In the genomic region with DNA sequence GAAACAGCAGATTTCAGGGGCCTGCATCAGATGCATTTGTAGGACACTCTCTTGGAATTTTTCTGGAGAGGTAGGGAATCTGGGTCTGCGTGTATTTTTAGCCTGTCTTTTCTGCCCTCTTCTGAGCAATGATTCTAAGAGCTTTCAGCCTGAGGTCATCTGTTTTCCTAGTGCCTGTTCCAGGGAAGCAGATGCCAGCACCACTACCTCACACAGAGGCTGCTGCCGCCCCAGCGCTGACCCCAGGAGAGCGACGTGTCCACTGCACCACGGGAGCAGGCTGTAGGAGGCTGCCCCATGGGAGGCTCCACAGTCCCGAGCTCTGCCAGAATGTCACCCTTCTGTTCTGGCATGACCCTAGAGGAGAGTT, we compare ENCODE assay signal across 11 cellular contexts.
DNase-seq lines count a peak whose midpoint lies in the region; ATAC-seq and TF ChIP-seq lines count a peak whose summit lies in the region.
"Had no signal": no experiment of that assay in that cellular context is flagged by ENCODE, and none has a peak within 500 bp of the region (broad histone marks: within the 10 kb centered on the region; RNA-seq: fewer than 3 reads in every experiment).

No MANE protein-coding gene starts in this region.

- intact Hi-C loops in left lung (cut with DNase I), result no loop called here
- intact Hi-C loops in activated CD4-positive, alpha-beta T cell treated with anti-CD3 and anti-CD28 coated beads for 36 hours (cut with DNase I, micrococcal nuclease), result no loop called here
- intact Hi-C loops in activated CD4-positive, alpha-beta memory T cell treated with anti-CD3 and anti-CD28 coated beads for 36 hours (cut with micrococcal nuclease), result no loop called here

- peak; percentile 50 for ATAC-seq in left lung
- no peak for ATAC-seq in activated CD4-positive, alpha-beta T cell treated with anti-CD3 and anti-CD28 coated beads for 36 hours
- no peak for ATAC-seq in HG03025 (IDR thresholded peaks at IDR 0.05; ENCODE audit: low FRiP score, unreplicated experiment)
- ATAC-seq: foreskin keratinocyte, T-helper 17 cell had no signal

- no peaks in the 10 kb centered on the region for H3K27me3 ChIP-seq in left lung

- no peak overlapping the region for H3K27ac Mint-ChIP-seq in chondrocyte (ENCODE audit: unreplicated experiment)
- H3K27ac Mint-ChIP-seq in activated CD4-positive, alpha-beta T cell treated with anti-CD3 and anti-CD28 coated beads for 36 hours, result no peak overlapping the region
- H3K27ac Mint-ChIP-seq in activated CD4-positive, alpha-beta memory T cell treated with anti-CD3 and anti-CD28 coated beads for 36 hours, result no peak overlapping the region
- H3K27ac Mint-ChIP-seq: T-helper 17 cell had no signal

- no peaks in the 10 kb centered on the region for H3K36me3 ChIP-seq in left lung

- TF ChIP-seq CTCF in chondrocyte (IDR thresholded peaks at IDR 0.05), result peak; percentile 10
- no peak for TF ChIP-seq CTCF in left lung (IDR thresholded peaks at IDR 0.05)

- POLR2A ChIA-PET in activated CD4-positive, alpha-beta T cell treated with anti-CD3 and anti-CD28 coated beads for 36 hours (lab: Charles Lee), result no interaction called here
- POLR2A ChIA-PET in activated CD4-positive, alpha-beta memory T cell treated with anti-CD3 and anti-CD28 coated beads for 36 hours (lab: Charles Lee), result no interaction called here

- H3K4me1 Mint-ChIP-seq in chondrocyte (ENCODE audit: low read depth), result peaks cover 3% of the 10 kb centered on the region
- no peaks in the 10 kb centered on the region for H3K4me1 Mint-ChIP-seq in activated CD4-positive, alpha-beta T cell treated with anti-CD3 and anti-CD28 coated beads for 36 hours
- H3K4me1 Mint-ChIP-seq in activated CD4-positive, alpha-beta memory T cell treated with anti-CD3 and anti-CD28 coated beads for 36 hours (ENCODE audit: low read depth), result no peaks in the 10 kb centered on the region
- H3K4me1 Mint-ChIP-seq: T-helper 17 cell had no signal

- DNase-seq in HS-5 (ENCODE audit: low read depth) (peak; percentile 71), chondrocyte (ENCODE audit: low spot score) (no peak), left lung (no peak), ureter (ENCODE audit: low spot score) (peak; percentile 55)
- DNase-seq in activated CD4-positive, alpha-beta T cell treated with anti-CD3 and anti-CD28 coated beads for 36 hours, result no peak
- no peak for DNase-seq in activated CD4-positive, alpha-beta memory T cell treated with anti-CD3 and anti-CD28 coated beads for 36 hours
- DNase-seq: activated effector memory CD4-positive, alpha-beta T cell treated with Interleukin-2 at 50 U/mL for 16 hours; T-helper 17 cell had no signal

- CTCF ChIA-PET in activated CD4-positive, alpha-beta T cell treated with anti-CD3 and anti-CD28 coated beads for 36 hours (lab: Charles Lee), result no interaction called here
- CTCF ChIA-PET in activated CD4-positive, alpha-beta memory T cell treated with anti-CD3 and anti-CD28 coated beads for 36 hours (lab: Charles Lee), result no interaction called here

- H3K27ac ChIP-seq in left lung, result no peak overlapping the region
- H3K27ac ChIP-seq: foreskin keratinocyte had no signal

- H3K9me3 ChIP-seq in left lung, result no peaks in the 10 kb centered on the region

- no peaks in the 10 kb centered on the region for H3K4me1 ChIP-seq in left lung
- H3K4me1 ChIP-seq: foreskin keratinocyte had no signal

- no peak overlapping the region for H3K4me3 Mint-ChIP-seq in chondrocyte (ENCODE audit: unreplicated experiment)
- no peak overlapping the region for H3K4me3 Mint-ChIP-seq in activated CD4-positive, alpha-beta T cell treated with anti-CD3 and anti-CD28 coated beads for 36 hours
- no peak overlapping the region for H3K4me3 Mint-ChIP-seq in activated CD4-positive, alpha-beta memory T cell treated with anti-CD3 and anti-CD28 coated beads for 36 hours
- H3K4me3 Mint-ChIP-seq: neural crest cell, T-helper 17 cell had no signal

- no peaks in the 10 kb centered on the region for H3K36me3 Mint-ChIP-seq in chondrocyte (ENCODE audit: low read depth)
- no peaks in the 10 kb centered on the region for H3K36me3 Mint-ChIP-seq in activated CD4-positive, alpha-beta T cell treated with anti-CD3 and anti-CD28 coated beads for 36 hours (ENCODE audit: low read depth)
- no peaks in the 10 kb centered on the region for H3K36me3 Mint-ChIP-seq in activated CD4-positive, alpha-beta memory T cell treated with anti-CD3 and anti-CD28 coated beads for 36 hours

- H3K27me3 Mint-ChIP-seq in chondrocyte (ENCODE audit: low read depth), result no peaks in the 10 kb centered on the region
- H3K27me3 Mint-ChIP-seq in activated CD4-positive, alpha-beta T cell treated with anti-CD3 and anti-CD28 coated beads for 36 hours, result no peaks in the 10 kb centered on the region
- H3K27me3 Mint-ChIP-seq in activated CD4-positive, alpha-beta memory T cell treated with anti-CD3 and anti-CD28 coated beads for 36 hours, result no peaks in the 10 kb centered on the region
- H3K27me3 Mint-ChIP-seq: T-helper 17 cell had no signal

- H3K4me3 ChIP-seq in left lung, result no peak overlapping the region

- H3K9me3 Mint-ChIP-seq in chondrocyte (ENCODE audit: low read depth), result no peaks in the 10 kb centered on the region
- H3K9me3 Mint-ChIP-seq in activated CD4-positive, alpha-beta T cell treated with anti-CD3 and anti-CD28 coated beads for 36 hours (ENCODE audit: low read depth), result no peaks in the 10 kb centered on the region
- no peaks in the 10 kb centered on the region for H3K9me3 Mint-ChIP-seq in activated CD4-positive, alpha-beta memory T cell treated with anti-CD3 and anti-CD28 coated beads for 36 hours
- H3K9me3 Mint-ChIP-seq: neural crest cell had no signal

Comparison
In these comparisons a context has a peak if more than half of its experiments do, and no peak if none do; other contexts are left out.
1. DNase-seq: peak in HS-5 (single experiment) and ureter (single experiment); none in chondrocyte (single experiment), left lung (0 of 2), activated CD4-positive, alpha-beta T cell treated with anti-CD3 and anti-CD28 coated beads for 36 hours (single experiment) and activated CD4-positive, alpha-beta memory T cell treated with anti-CD3 and anti-CD28 coated beads for 36 hours (single experiment).